ENCODE assay signal across 16 cellular contexts in genomic region chr11:43925063-43925931, GRCh38. TPM values are rescaled to one million over a fixed set of nuclear protein-coding genes. Genes with fewer than 3 reads are reported as not detected.
A peak's percentile ranks its signal among the peaks of the same experiment; 100 is the strongest.
DNase-seq lines count a peak whose midpoint lies in the region; FAIRE-seq and TF ChIP-seq lines count a peak whose summit lies in the region.
"Had no signal": no experiment of that assay in that cellular context is flagged by ENCODE, and none has a peak within 500 bp of the region (broad histone marks: within the 10 kb centered on the region; RNA-seq: fewer than 3 reads in every experiment).

No MANE protein-coding gene starts in this region.

- no peak overlapping the region for H2BK20ac ChIP-seq in H1 (ENCODE audit: low read length)

- 55% methylated on average over 3 of the region's 14 CpGs for WGBS in SK-N-SH (ENCODE audit: low lambda C conversion rate)
- WGBS in H1 (ENCODE audit: extremely low coverage in 1 of 2, insufficient coverage in 1 of 2, insufficient read length in 1 of 2, insufficient replicate concordance in 2 of 2, low coverage in 1 of 2, low lambda C conversion rate in 2 of 2, missing lambda C conversion rate in 1 of 2), 2 experiments, result 92% methylated on average over 14 of the region's 14 CpGs; no CpG with 5 or more reads in 1 of the 2 experiments
- 69 to 73% methylated on average over 9 to 14 of the region's 14 CpGs for WGBS in tibial nerve, 2 donors

- H3K23ac ChIP-seq in H1 (ENCODE audit: insufficient read length), result no peak overlapping the region

- no peak overlapping the region for H3K9ac ChIP-seq in SK-N-SH
- H3K9ac ChIP-seq in H1 (replicated peaks in 1 of 4; ENCODE audit: extremely low read depth in 1 of 4, low read depth in 3 of 4, low read length in 3 of 4), result no peak overlapping the region

- H3K14ac ChIP-seq in H1 (ENCODE audit: insufficient read length), result no peak overlapping the region

- peaks cover 10% of the 10 kb centered on the region for H3K36me3 Mint-ChIP-seq in nephron (ENCODE audit: low read depth)

- H3F3A ChIP-seq in SK-N-SH (replicated peaks; ENCODE audit: insufficient read depth), result no peaks in the 10 kb centered on the region

- H2BK15ac ChIP-seq in H1 (ENCODE audit: low read length), result peak overlapping the region; percentile 83; the same call in 1 of the 2 replicates

- H2BK12ac ChIP-seq in H1 (ENCODE audit: low read depth, low read length), result peak overlapping the region; percentile 19

- peak overlapping the region; percentile 34 for H3K18ac ChIP-seq in H1 (ENCODE audit: extremely low read depth, low read length)

- H2AK5ac ChIP-seq in H1 (ENCODE audit: low read depth, low read length), result no peak overlapping the region

- no peaks in the 10 kb centered on the region for H3K23me2 ChIP-seq in H1 (ENCODE audit: low read depth, low read length)

- H3K27ac ChIP-seq in SK-N-SH (ENCODE audit: low read depth in 2 of 2, low read length in 1 of 2) (peak overlapping the region; percentile 7 to 100; a peak in 3 of 4 replicates), H1 (ENCODE audit: low read depth, low read length) (no peak overlapping the region), tibial nerve (peak overlapping the region; percentile 74 to 91 (median 86))

- POLR2A ChIA-PET in SK-N-SH (lab: Yijun Ruan, JAX), result interaction anchor here (0.6 to 9.1 kb wide), 8 partner anchors 8 to 382 kb away, joined by 3 to 213 read pairs (median 13); partner anchors contain the start of gene C11orf96
- POLR2A ChIA-PET in H1 (lab: Charles Lee; ENCODE audit: partially characterized antibody), result interaction anchor here (1.0 to 1.7 kb wide), 2 partner anchors 16 to 44 kb away, joined by 3 to 5 read pairs; no protein-coding TSS in a partner anchor

- H3K4ac ChIP-seq in H1 (replicated peaks; ENCODE audit: insufficient read length, low read depth, low read length), result no peak overlapping the region

- H3K36me3 ChIP-seq in SK-N-SH (replicated peaks in 1 of 2; ENCODE audit: control insufficient read depth in 1 of 2, insufficient read depth in 2 of 2, low read length in 1 of 2), result peaks cover 6 to 15% of the 10 kb centered on the region in 2 experiments
- no peaks in the 10 kb centered on the region for H3K36me3 ChIP-seq in H1 (ENCODE audit: control insufficient read depth in 2 of 4, insufficient read depth in 4 of 4, low read length in 3 of 4)
- H3K36me3 ChIP-seq in tibial nerve, result peaks cover 0 to 7% (median 0%) of the 10 kb centered on the region in 3 donors

- no peaks in the 10 kb centered on the region for H3K27me3 Mint-ChIP-seq in nephron (ENCODE audit: low read depth)
- H3K27me3 Mint-ChIP-seq: activated CD4-positive, alpha-beta T cell treated with anti-CD3 and anti-CD28 coated beads for 36 hours had no signal

- no peak overlapping the region for H4K91ac ChIP-seq in H1 (replicated peaks; ENCODE audit: insufficient read length, low read length)

- H3K4me3 ChIP-seq in SK-N-SH (ENCODE audit: low read depth in 2 of 2, low read length in 1 of 2) (no peak overlapping the region), H1 (ENCODE audit: extremely low read depth in 1 of 4, insufficient read depth in 2 of 4, low read depth in 3 of 4, low read length in 4 of 4) (no peak overlapping the region), tibial nerve (no peak overlapping the region)
- H3K4me3 ChIP-seq: lung had no signal

- H3K9me2 ChIP-seq in SK-N-SH, result no peaks in the 10 kb centered on the region

- H3K79me2 ChIP-seq in SK-N-SH (ENCODE audit: insufficient read depth), result no peaks in the 10 kb centered on the region
- H3K79me2 ChIP-seq in H1 (ENCODE audit: control insufficient read depth in 1 of 2, insufficient read depth in 2 of 2, low read length in 2 of 2), result no peaks in the 10 kb centered on the region

- peak overlapping the region; percentile 42; the same call in 1 of the 2 replicates for H4K8ac ChIP-seq in H1 (ENCODE audit: extremely low read depth, insufficient read depth, low read length)

- CTCF ChIA-PET in SK-N-SH (lab: Yijun Ruan, JAX) (interaction anchor here (1.4 to 15.0 kb wide), 9 partner anchors 9 to 116 kb away, joined by 4 to 222 read pairs (median 17); partner anchors contain the start of gene C11orf96), H1 (lab: Charles Lee; ENCODE audit: partially characterized antibody) (interaction anchor here (0.7 to 9.0 kb wide), 15 partner anchors 8 to 145 kb away, joined by 3 to 98 read pairs (median 5); partner anchors contain the start of gene C11orf96)

- peak overlapping the region; percentile 61; the same call in 1 of the 2 replicates for H2BK5ac ChIP-seq in H1 (ENCODE audit: low read depth, low read length)

- H2AFZ ChIP-seq in SK-N-SH (ENCODE audit: low read depth), result no peak overlapping the region
- H2AFZ ChIP-seq in H1 (ENCODE audit: low read length), result no peak overlapping the region

- H3K9me3 ChIP-seq in SK-N-SH, result no peaks in the 10 kb centered on the region
- no peaks in the 10 kb centered on the region for H3K9me3 ChIP-seq in H1 (ENCODE audit: insufficient read depth in 2 of 2, low read depth in 1 of 2, low read length in 1 of 2)
- H3K9me3 ChIP-seq in tibial nerve, result no peaks in the 10 kb centered on the region

- TF ChIP-seq RAD21 in SK-N-SH (IDR thresholded peaks at IDR 0.05; ENCODE audit: low read length), result no peak
- no peak for TF ChIP-seq RAD21 in H1 (IDR thresholded peaks at IDR 0.05 in 1 of 2, conservative IDR thresholded peaks at IDR 0.05 in 1 of 2; ENCODE audit: low read depth in 2 of 2, low read length in 2 of 2)

- no peak for TF ChIP-seq EP300 in SK-N-SH (IDR thresholded peaks at IDR 0.05; ENCODE audit: borderline replicate concordance in 1 of 2, low read depth in 1 of 2, low read length in 1 of 2)
- no peak for TF ChIP-seq EP300 in H1 (IDR thresholded peaks at IDR 0.05; ENCODE audit: borderline replicate concordance in 1 of 2, low read depth in 2 of 2, low read length in 2 of 2)
- no peak for TF ChIP-seq EP300 in tibial nerve (IDR thresholded peaks at IDR 0.05)

- TF ChIP-seq CTCF in SK-N-SH (IDR thresholded peaks at IDR 0.05), result no peak
- no peak for TF ChIP-seq CTCF in H1 (IDR thresholded peaks at IDR 0.05; ENCODE audit: control extremely low read depth in 1 of 3, insufficient read depth in 1 of 3, low read depth in 1 of 3, low read length in 3 of 3)
- TF ChIP-seq CTCF in nephron (IDR thresholded peaks at IDR 0.05; ENCODE audit: unreplicated experiment in 3 of 3), result no peak
- no peak for TF ChIP-seq CTCF in tibial nerve (IDR thresholded peaks at IDR 0.05)

- TF ChIP-seq POLR2A in H1 (IDR thresholded peaks at IDR 0.05; ENCODE audit: control extremely low read depth in 1 of 2, low read depth in 2 of 2, low read length in 2 of 2) (no peak), tibial nerve (IDR thresholded peaks at IDR 0.05) (no peak)

- H3K79me1 ChIP-seq in H1 (ENCODE audit: low read depth, low read length), result no peaks in the 10 kb centered on the region

- H4K5ac ChIP-seq in H1 (ENCODE audit: insufficient read length, low read depth, low read length), result no peak overlapping the region

- H3K4me1 ChIP-seq in SK-N-SH (ENCODE audit: control insufficient read depth in 1 of 2, insufficient read depth in 2 of 2, low read depth in 1 of 2, low read length in 1 of 2), result peaks cover 3 to 89% of the 10 kb centered on the region in 2 experiments; a peak in 3 of 4 replicates
- peaks cover 2 to 17% (median 10%) of the 10 kb centered on the region in 4 experiments; a peak in 6 of 7 replicates for H3K4me1 ChIP-seq in H1 (replicated peaks in 1 of 4; ENCODE audit: control insufficient read depth in 3 of 4, insufficient read depth in 4 of 4, low read length in 3 of 4)
- H3K4me1 ChIP-seq in tibial nerve, result peaks cover 0 to 68% (median 50%) of the 10 kb centered on the region in 4 donors

- DNase-seq in SK-N-SH (no peak), H1 (ENCODE audit: low read depth in 1 of 2, low spot score in 2 of 2) (no peak), tibial nerve (ENCODE audit: low spot score in 2 of 2) (no peak), DMS153 treated with DMSO at 0.1 percent for 48 hours (lab: John Stamatoyannopoulos, UW; ENCODE audit: unreplicated experiment) (no peak), NCI-H187 treated with DMSO at 0.1 percent for 48 hours (lab: John Stamatoyannopoulos, UW) (no peak), NCI-H774 (lab: John Stamatoyannopoulos, UW) (no peak)
- DNase-seq: activated CD4-positive, alpha-beta T cell treated with anti-CD3 and anti-CD28 coated beads for 36 hours; activated CD8-positive, alpha-beta memory T cell treated with anti-CD3 and anti-CD28 coated beads, Interleukin-2, amount 50 U/mL, for 4 hours; activated naive CD4-positive, alpha-beta T cell treated with Interleukin-2 at 50 U/mL for 16 hours; AML-193; effector CD4-positive, alpha-beta T cell; KBM-7; stimulated activated CD4-positive, alpha-beta T cell treated with anti-CD3 and anti-CD28 coated beads, Interleukin-4, amount 100 ng/mL, for 1 hour had no signal

- FAIRE-seq in H1 (lab: Jason Lieb, UNC), result no peak

- no peak overlapping the region for H3K4me2 ChIP-seq in SK-N-SH
- no peak overlapping the region for H3K4me2 ChIP-seq in H1 (ENCODE audit: insufficient read depth in 1 of 2, low read depth in 2 of 2, low read length in 2 of 2)

- H3K9me3 Mint-ChIP-seq in nephron, result no peaks in the 10 kb centered on the region
- H3K9me3 Mint-ChIP-seq: neural crest cell had no signal

- H4K20me1 ChIP-seq in SK-N-SH (ENCODE audit: insufficient read depth) (peaks cover 2% of the 10 kb centered on the region; the same call in 1 of the 2 replicates), H1 (replicated peaks in 1 of 2; ENCODE audit: control insufficient read depth in 1 of 2, insufficient read depth in 2 of 2, low read length in 2 of 2) (no peaks in the 10 kb centered on the region)

- H3K4me1 Mint-ChIP-seq in nephron, result peaks cover 65% of the 10 kb centered on the region

- H3K27me3 ChIP-seq in SK-N-SH (ENCODE audit: insufficient read depth) (no peaks in the 10 kb centered on the region), H1 (replicated peaks in 1 of 4; ENCODE audit: control insufficient read depth in 3 of 4, extremely low read depth in 1 of 4, insufficient read depth in 3 of 4, low read length in 3 of 4) (no peaks in the 10 kb centered on the region), tibial nerve (no peaks in the 10 kb centered on the region)

- H3K56ac ChIP-seq in H1 (replicated peaks; ENCODE audit: insufficient read length, low read depth, low read length), result no peak overlapping the region

- no peak overlapping the region for H2BK120ac ChIP-seq in H1 (replicated peaks; ENCODE audit: low read depth, low read length)

- no peak overlapping the region for H3K4me3 Mint-ChIP-seq in nephron
- H3K4me3 Mint-ChIP-seq: activated CD4-positive, alpha-beta T cell treated with anti-CD3 and anti-CD28 coated beads for 36 hours; neural crest cell had no signal

- peak overlapping the region; percentile 73 to 97 (median 87) for H3K27ac Mint-ChIP-seq in nephron
- H3K27ac Mint-ChIP-seq: activated CD4-positive, alpha-beta T cell treated with anti-CD3 and anti-CD28 coated beads for 36 hours had no signal

RNA-seq across cellular contexts. Expression of gene C11orf96, which starts 17.1 kb away (rescaled TPM):
- polyA plus RNA-seq in SK-N-SH (2012; rRNA removed) (11.1 and 18.0 TPM in 2 replicates), H1 (2011; rRNA removed) (0.91 and 2.0 TPM in 2 replicates)
- polyA plus RNA-seq in SK-N-SH (2012; cell fraction: cytosol; rRNA removed), result 14.6 and 28.5 TPM in 2 replicates
- 20.2 and 38.7 TPM in 2 replicates for polyA plus RNA-seq in SK-N-SH (2012; cell fraction: nucleus; rRNA removed)
- total RNA-seq in H1 (2021; fragmentation: NEBNext Ultra II Directional; extraction: Animal tissue kit (Norgen Biotek cat#: 25700)), result 0.67 and 0.97 TPM in 2 replicates
- polyA plus RNA-seq in H1 (2011; cell fraction: cytosol; rRNA removed), result 1.5 TPM
- polyA plus RNA-seq in H1 (2011; cell fraction: nucleus; rRNA removed), result 1.4 TPM
- 0.51 to 0.98 TPM (median 0.72 TPM) in 4 replicates for polyA plus RNA-seq in H1 (2012, experiment 1 of 2)
- polyA plus RNA-seq in H1 (2012, experiment 2 of 2), result 0.28 TPM
- 0.36 TPM for polyA plus RNA-seq in H1 (2013, experiment 1 of 2)
- 0.42 TPM for polyA plus RNA-seq in H1 (2013, experiment 2 of 2)
- not detected in 2 replicates for polyA minus RNA-seq in H1 (2011; rRNA and poly(A)+ RNA removed)
- polyA minus RNA-seq in H1 (2011; cell fraction: cytosol; rRNA and poly(A)+ RNA removed), result 1.2 TPM
- polyA minus RNA-seq in H1 (2011; cell fraction: nucleus; rRNA and poly(A)+ RNA removed), result 1.4 TPM
- total RNA-seq in tibial nerve, result 100 to 1,000 TPM; 127 to 220 (median 157) TPM

RNA-seq across cellular contexts. Expression of gene ALKBH3, which starts 44.7 kb away (rescaled TPM):
- polyA plus RNA-seq in SK-N-SH (2012; rRNA removed) (27.0 and 34.2 TPM in 2 replicates), H1 (2011; rRNA removed) (6.2 and 10.5 TPM in 2 replicates)
- 31.6 and 37.2 TPM in 2 replicates for polyA plus RNA-seq in SK-N-SH (2012; cell fraction: cytosol; rRNA removed)
- 27.6 and 30.8 TPM in 2 replicates for polyA plus RNA-seq in SK-N-SH (2012; cell fraction: nucleus; rRNA removed)
- 11.4 and 12.7 TPM in 2 replicates for total RNA-seq in H1 (2021; fragmentation: NEBNext Ultra II Directional; extraction: Animal tissue kit (Norgen Biotek cat#: 25700))
- 9.3 TPM for polyA plus RNA-seq in H1 (2011; cell fraction: cytosol; rRNA removed)
- 4.7 TPM for polyA plus RNA-seq in H1 (2011; cell fraction: nucleus; rRNA removed)
- polyA plus RNA-seq in H1 (2012, experiment 1 of 2), result 11.4 to 12.6 TPM (median 12.1 TPM) in 4 replicates
- 5.5 TPM for polyA plus RNA-seq in H1 (2012, experiment 2 of 2)
- polyA plus RNA-seq in H1 (2013, experiment 1 of 2), result 9.4 TPM
- polyA plus RNA-seq in H1 (2013, experiment 2 of 2), result 10.6 TPM
- polyA minus RNA-seq in H1 (2011; rRNA and poly(A)+ RNA removed), result 5.5 and 11.1 TPM in 2 replicates
- polyA minus RNA-seq in H1 (2011; cell fraction: cytosol; rRNA and poly(A)+ RNA removed), result 5.0 TPM
- 6.3 TPM for polyA minus RNA-seq in H1 (2011; cell fraction: nucleus; rRNA and poly(A)+ RNA removed)
- 10 to 100 TPM; 30.4 to 45.0 (median 38.0) TPM for total RNA-seq in tibial nerve

Comparison
In these comparisons a context has a peak if more than half of its experiments do, and no peak if none do; other contexts are left out.
1. RNA of gene C11orf96, which starts 17.1 kb away (total RNA-seq): 127 to 220 TPM in tibial nerve; 0.67 to 0.97 TPM in H1; every median in the first group is over 10 times any median in the second.